Comparison of ENCODE assay signal across 18 cellular contexts in the genomic region with DNA sequence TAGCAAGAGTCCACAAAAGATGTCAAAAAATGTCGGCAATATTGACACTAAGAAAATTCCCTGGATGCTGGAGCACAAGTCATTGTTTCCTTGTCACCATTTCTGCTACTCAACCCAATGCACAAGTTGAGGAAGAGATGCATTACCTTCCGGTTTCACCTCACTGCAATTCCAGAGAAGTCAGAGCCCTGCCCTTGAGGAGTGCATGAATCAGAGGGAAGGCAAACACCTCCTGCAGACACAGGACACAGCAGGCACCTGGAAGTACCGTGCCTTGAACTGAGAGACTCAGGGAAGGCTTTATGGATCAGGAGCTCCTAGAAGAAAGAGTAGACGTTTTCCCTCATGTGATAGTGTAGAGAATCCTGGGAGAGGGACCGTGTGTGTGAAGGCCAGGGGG.
DNase-seq lines count a peak whose midpoint lies in the region; ATAC-seq, FAIRE-seq and TF ChIP-seq lines count a peak whose summit lies in the region.
"Had no signal": no experiment of that assay in that cellular context is flagged by ENCODE, and none has a peak within 500 bp of the region (broad histone marks: within the 10 kb centered on the region; RNA-seq: fewer than 3 reads in every experiment).

No MANE protein-coding gene starts in this region.

- H4K20me1 ChIP-seq in osteoblast (ENCODE audit: insufficient read depth, low read length) = no peaks in the 10 kb centered on the region

- CTCF ChIA-PET in A549 (lab: Yijun Ruan, JAX) = interaction anchor here (1.2 to 2.8 kb wide), 3 partner anchors 13 to 702 kb away, joined by 3 to 8 read pairs (median 3); no protein-coding TSS in a partner anchor

- H3K9me3 ChIP-seq in A549 (peaks cover 6% of the 10 kb centered on the region; the same call in 1 of the 3 replicates), left lung (no peaks in the 10 kb centered on the region), small intestine (ENCODE audit: control insufficient read depth, low read depth) (no peaks in the 10 kb centered on the region), osteoblast (ENCODE audit: low read depth, low read length) (no peaks in the 10 kb centered on the region)
- H3K9me3 ChIP-seq in effector memory CD4-positive, alpha-beta T cell (ENCODE audit: control insufficient read depth, low read length) = no peaks in the 10 kb centered on the region

- TF ChIP-seq CTCF in A549 (IDR thresholded peaks at IDR 0.05) (no peak), bronchial epithelial cell (IDR thresholded peaks at IDR 0.05; ENCODE audit: insufficient read depth, low read length, severe bottlenecking) (no peak), left lung (IDR thresholded peaks at IDR 0.05) (no peak), osteoblast (IDR thresholded peaks at IDR 0.05; ENCODE audit: extremely low read depth, low read depth, low read length) (no peak)

- intact Hi-C loops in left lung (cut with DNase I) = loop anchor here in 1 of 2 donors (10.0 kb wide), 1 partner anchor 555 kb away; no protein-coding TSS in a partner anchor

- peak overlapping the region; percentile 29 to 69; a peak in 4 of 6 replicates for H3K27ac ChIP-seq in A549
- H3K27ac ChIP-seq in left lung = no peak overlapping the region
- H3K27ac ChIP-seq in small intestine (ENCODE audit: low read depth in 1 of 2, low read length in 1 of 2) = no peak overlapping the region
- H3K27ac ChIP-seq in effector memory CD4-positive, alpha-beta T cell (ENCODE audit: insufficient read depth, low read length, poor library complexity, severe bottlenecking) = no peak overlapping the region
- H3K27ac ChIP-seq in osteoblast (ENCODE audit: low read depth, low read length) = no peak overlapping the region
- H3K27ac ChIP-seq: HL-60 had no signal

- no peak for TF ChIP-seq RAD21 in A549 (conservative IDR thresholded peaks at IDR 0.05 in 1 of 2, IDR thresholded peaks at IDR 0.05 in 1 of 2)

- POLR2A ChIA-PET in A549 (lab: Yijun Ruan, JAX) = no interaction called here

- no peak for TF ChIP-seq POLR2A in A549 (IDR thresholded peaks at IDR 0.05; ENCODE audit: low read length)

- H3K36me3 ChIP-seq in bronchial epithelial cell (ENCODE audit: control insufficient read depth, insufficient read depth, low read length) (no peaks in the 10 kb centered on the region), left lung (no peaks in the 10 kb centered on the region), small intestine (ENCODE audit: control insufficient read depth in 2 of 2, insufficient read depth in 2 of 2, low read length in 2 of 2) (no peaks in the 10 kb centered on the region), osteoblast (ENCODE audit: insufficient read depth, low read length) (no peaks in the 10 kb centered on the region)
- no peaks in the 10 kb centered on the region for H3K36me3 ChIP-seq in effector memory CD4-positive, alpha-beta T cell (ENCODE audit: control insufficient read depth, insufficient read depth, low read length)

- 30% methylated on average over 5 of the region's 5 CpGs for WGBS in A549 (ENCODE audit: missing lambda C conversion rate)
- 71 to 80% (median 76%) methylated on average over 5 of the region's 5 CpGs for WGBS in small intestine, 3 donors

- H3K4me1 ChIP-seq in A549 = peaks cover 25% of the 10 kb centered on the region
- no peaks in the 10 kb centered on the region for H3K4me1 ChIP-seq in left lung
- no peaks in the 10 kb centered on the region for H3K4me1 ChIP-seq in small intestine (ENCODE audit: control insufficient read depth in 2 of 2, insufficient read depth in 1 of 2, low read depth in 1 of 2, low read length in 1 of 2)
- H3K4me1 ChIP-seq in effector memory CD4-positive, alpha-beta T cell (ENCODE audit: control insufficient read depth, insufficient read depth, low read length, poor library complexity, severe bottlenecking) = no peaks in the 10 kb centered on the region
- peaks cover 6% of the 10 kb centered on the region for H3K4me1 ChIP-seq in osteoblast (ENCODE audit: insufficient read depth, low read length)

- ATAC-seq in A549 (peak; percentile 47 to 57; a peak in 5 of 6 replicates), left lung (peak; percentile 22), GM19324 (IDR thresholded peaks at IDR 0.05; ENCODE audit: low FRiP score, unreplicated experiment) (no peak)

- H3K79me2 ChIP-seq in osteoblast (ENCODE audit: insufficient read depth, low read length) = no peaks in the 10 kb centered on the region

- H3K4me3 ChIP-seq in A549 (no peak overlapping the region), bronchial epithelial cell (ENCODE audit: low read depth, low read length) (no peak overlapping the region), left lung (no peak overlapping the region), small intestine (ENCODE audit: low read depth in 1 of 2, low read length in 2 of 2) (no peak overlapping the region), osteoblast (ENCODE audit: insufficient read depth, low read length) (no peak overlapping the region)
- no peak overlapping the region for H3K4me3 ChIP-seq in effector memory CD4-positive, alpha-beta T cell (ENCODE audit: insufficient read depth, low read depth, low read length, poor library complexity, severe bottlenecking)

- DNase-seq in A549 (ENCODE audit: low read depth in 1 of 2, low spot score in 1 of 2) (peak; percentile 25 to 33), HPDE6-E6E7 (ENCODE audit: extremely low spot score) (peak; percentile 49), bronchial epithelial cell (ENCODE audit: low read depth) (peak; percentile 76), left lung (no peak), small intestine (no peak), osteoblast (ENCODE audit: insufficient read length, low spot score, missing footprints) (no peak)
- no peak for DNase-seq in effector memory CD4-positive, alpha-beta T cell
- DNase-seq: C1 segment of cervical spinal cord; Calu3; CD4-positive, alpha-beta T cell; DMS 273 treated with DMSO at 0.1 percent for 48 hours; DND-41; GDM1; HCEC 1CT; HFFc6 had no signal

- H3K27me3 ChIP-seq in bronchial epithelial cell (ENCODE audit: control insufficient read depth, insufficient read depth, low read length) (no peaks in the 10 kb centered on the region), left lung (no peaks in the 10 kb centered on the region), small intestine (ENCODE audit: control insufficient read depth in 2 of 2, insufficient read depth in 2 of 2, low read length in 2 of 2) (no peaks in the 10 kb centered on the region), osteoblast (ENCODE audit: insufficient read depth, low read length) (no peaks in the 10 kb centered on the region)
- no peaks in the 10 kb centered on the region for H3K27me3 ChIP-seq in effector memory CD4-positive, alpha-beta T cell (replicated peaks; ENCODE audit: control insufficient read depth, insufficient read depth, low read length, poor library complexity, severe bottlenecking)

- H3K4me2 ChIP-seq in A549 (peak overlapping the region; percentile 5; the same call in 2 of the 3 replicates), osteoblast (ENCODE audit: insufficient read depth, low read length) (no peak overlapping the region)

- H2AFZ ChIP-seq in osteoblast (ENCODE audit: low read length) = no peak overlapping the region

- no peak for FAIRE-seq in A549 (lab: Jason Lieb, UNC)
- peak; percentile 98 for FAIRE-seq in bronchial epithelial cell (lab: Jason Lieb, UNC)
- no peak for FAIRE-seq in small intestine (lab: Jason Lieb, UNC)
- FAIRE-seq: GM12892 had no signal

- TF ChIP-seq EP300 in A549 (IDR thresholded peaks at IDR 0.05) = no peak

TF ChIP-seq in A549, 52 proteins besides CTCF, POLR2A, EP300 and RAD21:
- TF ChIP-seq SREBF2 (IDR thresholded peaks at IDR 0.05) (no peak), CHD4 (IDR thresholded peaks at IDR 0.05; ENCODE audit: borderline replicate concordance) (no peak), HEYL (CRISPR knock-in tag; IDR thresholded peaks at IDR 0.05) (no peak), KDM1A (IDR thresholded peaks at IDR 0.05; ENCODE audit: low read depth) (no peak)

Comparison
In these comparisons a context has a peak if more than half of its experiments do, and no peak if none do; other contexts are left out.
1. DNase-seq: peak in A549 (2 of 2), HPDE6-E6E7 (single experiment) and bronchial epithelial cell (single experiment); none in left lung (0 of 2), small intestine (single experiment), effector memory CD4-positive, alpha-beta T cell (0 of 3) and osteoblast (single experiment).
2. H3K27ac ChIP-seq: peak in A549 (2 of 2); none in left lung (0 of 2), small intestine (0 of 2), effector memory CD4-positive, alpha-beta T cell (single experiment) and osteoblast (single experiment).